ENCODE assay signal across 8 cellular contexts in genomic region chr17:50627782-50628601, GRCh38. TPM values are rescaled to one million over a fixed set of nuclear protein-coding genes. Genes with fewer than 3 reads are reported as not detected.
DNase-seq lines count a peak whose midpoint lies in the region; ATAC-seq, FAIRE-seq and TF ChIP-seq lines count a peak whose summit lies in the region.
"Had no signal": no experiment of that assay in that cellular context is flagged by ENCODE, and none has a peak within 500 bp of the region (broad histone marks: within the 10 kb centered on the region; RNA-seq: fewer than 3 reads in every experiment).

No MANE protein-coding gene starts in this region.

- no peak for FAIRE-seq in pancreas (lab: Jason Lieb, UNC)

- peak; percentile 85 for DNase-seq in HT-29 (ENCODE audit: low spot score)
- peak; percentile 97 for DNase-seq in NCI-H510A treated with DMSO at 0.1 percent for 48 hours (lab: John Stamatoyannopoulos, UW)
- no peak for DNase-seq in dorsolateral prefrontal cortex
- peak in 5 of 6 donors; percentile 41 to 82 (median 47) for DNase-seq in pancreas
- no peak for DNase-seq in NCI-H1105 treated with DMSO at 0.1 percent for 48 hours (lab: John Stamatoyannopoulos, UW)
- no peak for DNase-seq in tibial artery

- intact Hi-C loops in dorsolateral prefrontal cortex (cut with DNase I) (loop anchor here (2.0 to 5.0 kb wide), 3 partner anchors 77 to 146 kb away; partner anchors contain the start of gene SPATA20 (in 1 of the 2)), pancreas (cut with DNase I) (loop anchor here in 2 of 3 donors (5.0 to 10.0 kb wide), 3 partner anchors 76 to 273 kb away; no protein-coding TSS in a partner anchor), tibial artery (cut with DNase I; ENCODE audit: low total_unique reads) (loop anchor here (2.0 kb wide), 1 partner anchor 145 kb away; no protein-coding TSS in a partner anchor)

- H3K36me3 ChIP-seq in pancreas (no peaks in the 10 kb centered on the region), tibial artery (no peaks in the 10 kb centered on the region)

- WGBS in pancreas, 2 donors: 37 to 46% methylated on average over 17 of the region's 17 CpGs

- H3K27ac ChIP-seq in dorsolateral prefrontal cortex: peak overlapping the region in 48 of 59 donors; percentile 2 to 79 (median 50)
- peak overlapping the region in 2 of 4 donors; percentile 37 to 56 for H3K27ac ChIP-seq in pancreas
- no peak overlapping the region for H3K27ac ChIP-seq in tibial artery

- H3K27me3 ChIP-seq in dorsolateral prefrontal cortex (peaks cover 0 to 9% (median 0%) of the 10 kb centered on the region in 45 donors), pancreas (no peaks in the 10 kb centered on the region), tibial artery (peaks cover 0 to 47% of the 10 kb centered on the region in 2 donors)

- peak in 3 of 4 donors; percentile 45 to 65 (median 51) for ATAC-seq in pancreas
- ATAC-seq in GM19463 (IDR thresholded peaks at IDR 0.05; ENCODE audit: unreplicated experiment): no peak
- ATAC-seq: Right ventricle myocardium inferior had no signal

- H3K4me1 ChIP-seq in pancreas: peaks cover 0 to 8% (median 0%) of the 10 kb centered on the region in 3 donors
- peaks cover 0 to 19% (median 10%) of the 10 kb centered on the region in 4 donors for H3K4me1 ChIP-seq in tibial artery

- H3K9me3 ChIP-seq in pancreas (no peaks in the 10 kb centered on the region), tibial artery (no peaks in the 10 kb centered on the region)

- H3K4me3 ChIP-seq in dorsolateral prefrontal cortex (no peak overlapping the region), pancreas (no peak overlapping the region), tibial artery (no peak overlapping the region)

- TF ChIP-seq CTCF in dorsolateral prefrontal cortex (IDR thresholded peaks at IDR 0.05 in 54 of 56, conservative IDR thresholded peaks at IDR 0.05 in 2 of 56; ENCODE audit: low read depth in 1 of 56, partially characterized antibody in 56 of 56) (no peak), pancreas (IDR thresholded peaks at IDR 0.05) (no peak), tibial artery (IDR thresholded peaks at IDR 0.05) (no peak)

RNA-seq across cellular contexts. Expression of gene ABCC3, which starts 6.7 kb away (rescaled TPM):
- total RNA-seq in HT-29 (2014; rRNA removed; shearing (Covaris generic)): 286 and 313 TPM in 2 replicates
- total RNA-seq in dorsolateral prefrontal cortex: 1 to 10 TPM in 114 of 120 experiments, under 1 TPM in 6; 0.52 to 9.2 (median 2.7) TPM
- total RNA-seq in pancreas: 100 to 1,000 TPM in 1 of 6 donors, 10 to 100 TPM in 5; 47.2 to 103 (median 83.4) TPM
- 100 to 1,000 TPM; 163 to 209 TPM for polyA plus RNA-seq in pancreas

Comparison
In these comparisons a context has a peak if more than half of its experiments do, and no peak if none do; other contexts are left out.
1. DNase-seq: peak in HT-29 (single experiment), NCI-H510A treated with DMSO at 0.1 percent for 48 hours (single experiment) and pancreas (5 of 6); none in dorsolateral prefrontal cortex (0 of 10), NCI-H1105 treated with DMSO at 0.1 percent for 48 hours (single experiment) and tibial artery (0 of 2).
2. H3K27ac ChIP-seq: peak in dorsolateral prefrontal cortex (48 of 59); none in tibial artery (0 of 2).
3. RNA of gene ABCC3, which starts 6.7 kb away (total RNA-seq): 286 to 313 TPM in HT-29 and 47.2 to 103 TPM in pancreas; 0.52 to 9.2 TPM in dorsolateral prefrontal cortex; every median in the first group is over 4 times any median in the second.